Comparison of ENCODE assay signal across 1 cellular context in the genomic region with DNA sequence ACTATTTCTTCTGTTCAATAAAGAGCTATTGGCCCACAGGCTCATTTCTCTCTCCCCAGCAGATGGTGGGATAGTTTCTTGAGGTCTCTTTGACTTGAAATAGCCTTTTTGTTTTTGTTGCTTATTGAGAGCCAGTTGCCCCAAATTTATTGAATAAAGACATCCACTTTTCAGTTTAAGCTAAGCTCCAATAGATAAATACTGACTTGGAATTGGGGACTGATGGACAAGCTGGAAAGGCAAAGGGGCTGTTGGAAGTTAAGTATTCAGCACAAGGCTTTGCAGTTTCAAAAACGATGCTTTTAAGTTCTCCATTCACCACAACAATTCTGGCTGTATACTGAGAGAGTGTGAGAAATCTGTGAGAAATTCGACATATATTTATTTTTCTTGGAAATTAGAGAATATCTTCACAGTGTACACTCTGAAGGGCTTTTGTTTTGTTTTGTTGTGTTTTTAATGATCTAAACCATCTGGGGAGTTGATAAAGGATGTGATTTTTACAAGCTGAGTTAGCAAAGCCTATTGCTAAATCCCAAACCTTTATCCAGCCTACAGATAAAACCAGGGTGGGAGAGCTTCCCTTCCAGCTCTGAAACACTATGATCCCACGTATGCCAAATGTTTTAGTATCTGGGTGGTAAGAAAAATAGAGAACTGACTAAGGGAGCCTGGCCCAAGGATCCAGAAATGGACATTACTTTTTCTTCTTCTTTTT.
TF ChIP-seq lines count a peak whose summit lies in the region.

No MANE protein-coding gene starts in this region.

TF ChIP-seq in GM23338, 12 proteins besides CTCF, POLR2A, EP300 and RAD21:
- TF ChIP-seq REST (IDR thresholded peaks at IDR 0.05; ENCODE audit: unreplicated experiment) (no peak), POLR2AphosphoS5 (IDR thresholded peaks at IDR 0.05; ENCODE audit: low read depth) (no peak), EZH2 (IDR thresholded peaks at IDR 0.05; ENCODE audit: low read depth, unreplicated experiment) (no peak), ZNF331 (CRISPR knock-in tag; IDR thresholded peaks at IDR 0.05; ENCODE audit: low read depth) (no peak), JUNB (IDR thresholded peaks at IDR 0.05; ENCODE audit: unreplicated experiment) (no peak), STAT1 (IDR thresholded peaks at IDR 0.05; ENCODE audit: unreplicated experiment) (no peak), ZNF114 (CRISPR knock-in tag; IDR thresholded peaks at IDR 0.05) (no peak), CREB1 (CRISPR knock-in tag; IDR thresholded peaks at IDR 0.05; ENCODE audit: low read depth) (no peak), NANOG (IDR thresholded peaks at IDR 0.05; ENCODE audit: borderline replicate concordance) (no peak), EZH2phosphoT487 (IDR thresholded peaks at IDR 0.05; ENCODE audit: unreplicated experiment) (no peak)
- TF ChIP-seq, protein P1, sequence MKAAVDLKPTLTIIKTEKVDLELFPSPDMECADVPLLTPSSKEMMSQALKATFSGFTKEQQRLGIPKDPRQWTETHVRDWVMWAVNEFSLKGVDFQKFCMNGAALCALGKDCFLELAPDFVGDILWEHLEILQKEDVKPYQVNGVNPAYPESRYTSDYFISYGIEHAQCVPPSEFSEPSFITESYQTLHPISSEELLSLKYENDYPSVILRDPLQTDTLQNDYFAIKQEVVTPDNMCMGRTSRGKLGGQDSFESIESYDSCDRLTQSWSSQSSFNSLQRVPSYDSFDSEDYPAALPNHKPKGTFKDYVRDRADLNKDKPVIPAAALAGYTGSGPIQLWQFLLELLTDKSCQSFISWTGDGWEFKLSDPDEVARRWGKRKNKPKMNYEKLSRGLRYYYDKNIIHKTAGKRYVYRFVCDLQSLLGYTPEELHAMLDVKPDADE (IDR thresholded peaks at IDR 0.05): no peak
- TF ChIP-seq, protein P2, sequence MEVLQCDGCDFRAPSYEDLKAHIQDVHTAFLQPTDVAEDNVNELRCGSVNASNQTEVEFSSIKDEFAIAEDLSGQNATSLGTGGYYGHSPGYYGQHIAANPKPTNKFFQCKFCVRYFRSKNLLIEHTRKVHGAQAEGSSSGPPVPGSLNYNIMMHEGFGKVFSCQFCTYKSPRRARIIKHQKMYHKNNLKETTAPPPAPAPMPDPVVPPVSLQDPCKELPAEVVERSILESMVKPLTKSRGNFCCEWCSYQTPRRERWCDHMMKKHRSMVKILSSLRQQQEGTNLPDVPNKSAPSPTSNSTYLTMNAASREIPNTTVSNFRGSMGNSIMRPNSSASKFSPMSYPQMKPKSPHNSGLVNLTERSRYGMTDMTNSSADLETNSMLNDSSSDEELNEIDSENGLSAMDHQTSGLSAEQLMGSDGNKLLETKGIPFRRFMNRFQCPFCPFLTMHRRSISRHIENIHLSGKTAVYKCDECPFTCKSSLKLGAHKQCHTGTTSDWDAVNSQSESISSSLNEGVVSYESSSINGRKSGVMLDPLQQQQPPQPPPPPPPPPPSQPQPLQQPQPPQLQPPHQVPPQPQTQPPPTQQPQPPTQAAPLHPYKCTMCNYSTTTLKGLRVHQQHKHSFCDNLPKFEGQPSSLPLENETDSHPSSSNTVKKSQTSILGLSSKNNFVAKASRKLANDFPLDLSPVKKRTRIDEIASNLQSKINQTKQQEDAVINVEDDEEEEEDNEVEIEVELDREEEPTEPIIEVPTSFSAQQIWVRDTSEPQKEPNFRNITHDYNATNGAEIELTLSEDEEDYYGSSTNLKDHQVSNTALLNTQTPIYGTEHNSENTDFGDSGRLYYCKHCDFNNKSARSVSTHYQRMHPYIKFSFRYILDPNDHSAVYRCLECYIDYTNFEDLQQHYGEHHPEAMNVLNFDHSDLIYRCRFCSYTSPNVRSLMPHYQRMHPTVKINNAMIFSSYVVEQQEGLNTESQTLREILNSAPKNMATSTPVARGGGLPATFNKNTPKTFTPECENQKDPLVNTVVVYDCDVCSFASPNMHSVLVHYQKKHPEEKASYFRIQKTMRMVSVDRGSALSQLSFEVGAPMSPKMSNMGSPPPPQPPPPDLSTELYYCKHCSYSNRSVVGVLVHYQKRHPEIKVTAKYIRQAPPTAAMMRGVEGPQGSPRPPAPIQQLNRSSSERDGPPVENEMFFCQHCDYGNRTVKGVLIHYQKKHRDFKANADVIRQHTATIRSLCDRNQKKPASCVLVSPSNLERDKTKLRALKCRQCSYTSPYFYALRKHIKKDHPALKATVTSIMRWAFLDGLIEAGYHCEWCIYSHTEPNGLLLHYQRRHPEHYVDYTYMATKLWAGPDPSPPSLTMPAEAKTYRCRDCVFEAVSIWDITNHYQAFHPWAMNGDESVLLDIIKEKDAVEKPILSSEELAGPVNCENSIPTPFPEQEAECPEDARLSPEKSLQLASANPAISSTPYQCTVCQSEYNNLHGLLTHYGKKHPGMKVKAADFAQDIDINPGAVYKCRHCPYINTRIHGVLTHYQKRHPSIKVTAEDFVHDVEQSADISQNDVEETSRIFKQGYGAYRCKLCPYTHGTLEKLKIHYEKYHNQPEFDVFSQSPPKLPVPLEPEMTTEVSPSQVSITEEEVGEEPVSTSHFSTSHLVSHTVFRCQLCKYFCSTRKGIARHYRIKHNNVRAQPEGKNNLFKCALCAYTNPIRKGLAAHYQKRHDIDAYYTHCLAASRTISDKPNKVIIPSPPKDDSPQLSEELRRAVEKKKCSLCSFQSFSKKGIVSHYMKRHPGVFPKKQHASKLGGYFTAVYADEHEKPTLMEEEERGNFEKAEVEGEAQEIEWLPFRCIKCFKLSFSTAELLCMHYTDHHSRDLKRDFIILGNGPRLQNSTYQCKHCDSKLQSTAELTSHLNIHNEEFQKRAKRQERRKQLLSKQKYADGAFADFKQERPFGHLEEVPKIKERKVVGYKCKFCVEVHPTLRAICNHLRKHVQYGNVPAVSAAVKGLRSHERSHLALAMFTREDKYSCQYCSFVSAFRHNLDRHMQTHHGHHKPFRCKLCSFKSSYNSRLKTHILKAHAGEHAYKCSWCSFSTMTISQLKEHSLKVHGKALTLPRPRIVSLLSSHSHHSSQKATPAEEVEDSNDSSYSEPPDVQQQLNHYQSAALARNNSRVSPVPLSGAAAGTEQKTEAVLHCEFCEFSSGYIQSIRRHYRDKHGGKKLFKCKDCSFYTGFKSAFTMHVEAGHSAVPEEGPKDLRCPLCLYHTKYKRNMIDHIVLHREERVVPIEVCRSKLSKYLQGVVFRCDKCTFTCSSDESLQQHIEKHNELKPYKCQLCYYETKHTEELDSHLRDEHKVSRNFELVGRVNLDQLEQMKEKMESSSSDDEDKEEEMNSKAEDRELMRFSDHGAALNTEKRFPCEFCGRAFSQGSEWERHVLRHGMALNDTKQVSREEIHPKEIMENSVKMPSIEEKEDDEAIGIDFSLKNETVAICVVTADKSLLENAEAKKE (CRISPR knock-in tag; IDR thresholded peaks at IDR 0.05): no peak
